1 cellular context compared by ENCODE assay signal in the genomic region with DNA sequence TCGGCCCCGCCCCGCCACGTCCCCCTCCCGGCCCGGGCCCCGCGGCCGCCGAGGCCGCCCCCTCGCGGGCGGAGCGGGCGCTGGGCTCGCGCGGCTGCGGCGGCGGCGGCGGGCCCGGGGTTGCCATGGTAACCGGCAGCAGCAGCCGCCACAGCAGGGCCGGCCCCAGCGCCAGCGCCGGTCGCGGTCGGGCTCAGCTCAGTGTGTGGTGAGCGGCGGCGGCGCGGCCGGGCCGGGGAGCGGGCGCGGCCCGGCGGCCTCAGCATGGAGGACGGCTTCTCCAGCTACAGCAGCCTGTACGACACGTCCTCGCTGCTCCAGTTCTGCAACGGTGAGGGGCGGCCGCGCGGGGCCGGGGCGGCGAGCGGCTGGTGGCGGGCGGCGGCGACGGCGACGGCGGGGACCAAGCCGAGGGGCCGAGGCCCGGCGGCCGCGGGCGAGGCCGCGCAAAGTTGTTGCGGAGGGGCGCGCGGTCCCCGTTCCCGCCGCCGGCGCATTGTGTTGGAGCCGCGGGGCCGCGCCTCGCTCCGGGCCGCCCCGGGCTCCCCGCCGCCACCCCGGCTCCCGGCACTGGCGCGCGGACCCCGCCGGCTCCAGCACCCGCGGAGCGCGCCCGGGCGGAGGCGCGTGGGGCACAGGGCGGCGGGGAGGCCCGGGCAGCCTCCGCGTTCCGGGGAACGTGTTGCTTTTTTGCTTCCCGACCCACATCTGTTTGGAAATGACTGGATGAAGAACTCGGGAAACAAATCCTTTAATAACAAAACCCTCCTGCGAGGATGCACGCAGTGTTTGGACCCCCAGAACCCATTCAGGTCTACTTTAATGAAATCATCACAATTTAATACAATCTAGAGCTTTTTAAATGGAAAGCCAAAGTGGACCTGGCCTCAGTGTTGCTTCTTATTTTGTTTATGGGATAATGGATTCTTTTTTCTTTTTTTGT.
TF ChIP-seq lines count a peak whose summit lies in the region.

A gene with protein sequence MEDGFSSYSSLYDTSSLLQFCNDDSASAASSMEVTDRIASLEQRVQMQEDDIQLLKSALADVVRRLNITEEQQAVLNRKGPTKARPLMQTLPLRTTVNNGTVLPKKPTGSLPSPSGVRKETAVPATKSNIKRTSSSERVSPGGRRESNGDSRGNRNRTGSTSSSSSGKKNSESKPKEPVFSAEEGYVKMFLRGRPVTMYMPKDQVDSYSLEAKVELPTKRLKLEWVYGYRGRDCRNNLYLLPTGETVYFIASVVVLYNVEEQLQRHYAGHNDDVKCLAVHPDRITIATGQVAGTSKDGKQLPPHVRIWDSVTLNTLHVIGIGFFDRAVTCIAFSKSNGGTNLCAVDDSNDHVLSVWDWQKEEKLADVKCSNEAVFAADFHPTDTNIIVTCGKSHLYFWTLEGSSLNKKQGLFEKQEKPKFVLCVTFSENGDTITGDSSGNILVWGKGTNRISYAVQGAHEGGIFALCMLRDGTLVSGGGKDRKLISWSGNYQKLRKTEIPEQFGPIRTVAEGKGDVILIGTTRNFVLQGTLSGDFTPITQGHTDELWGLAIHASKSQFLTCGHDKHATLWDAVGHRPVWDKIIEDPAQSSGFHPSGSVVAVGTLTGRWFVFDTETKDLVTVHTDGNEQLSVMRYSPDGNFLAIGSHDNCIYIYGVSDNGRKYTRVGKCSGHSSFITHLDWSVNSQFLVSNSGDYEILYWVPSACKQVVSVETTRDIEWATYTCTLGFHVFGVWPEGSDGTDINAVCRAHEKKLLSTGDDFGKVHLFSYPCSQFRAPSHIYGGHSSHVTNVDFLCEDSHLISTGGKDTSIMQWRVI (plus strand): TSS at position 201 of the 943 bp plus-strand sequence. CDS start 64 bp downstream, at position 265.

TF ChIP-seq in K562, 482 proteins besides CTCF, POLR2A, EP300 and RAD21 (continued from another document):
- TF ChIP-seq, protein P1, sequence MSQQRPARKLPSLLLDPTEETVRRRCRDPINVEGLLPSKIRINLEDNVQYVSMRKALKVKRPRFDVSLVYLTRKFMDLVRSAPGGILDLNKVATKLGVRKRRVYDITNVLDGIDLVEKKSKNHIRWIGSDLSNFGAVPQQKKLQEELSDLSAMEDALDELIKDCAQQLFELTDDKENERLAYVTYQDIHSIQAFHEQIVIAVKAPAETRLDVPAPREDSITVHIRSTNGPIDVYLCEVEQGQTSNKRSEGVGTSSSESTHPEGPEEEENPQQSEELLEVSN (IDR thresholded peaks at IDR 0.05; ENCODE audit: borderline replicate concordance in 1 of 2, extremely low read depth in 1 of 2, insufficient read depth in 1 of 2, insufficient read length in 1 of 2, low read depth in 1 of 2, low read length in 1 of 2, poor library complexity in 1 of 2, severe bottlenecking in 1 of 2): peak in 1 of 2 experiments; percentile 42
- TF ChIP-seq, protein P2, sequence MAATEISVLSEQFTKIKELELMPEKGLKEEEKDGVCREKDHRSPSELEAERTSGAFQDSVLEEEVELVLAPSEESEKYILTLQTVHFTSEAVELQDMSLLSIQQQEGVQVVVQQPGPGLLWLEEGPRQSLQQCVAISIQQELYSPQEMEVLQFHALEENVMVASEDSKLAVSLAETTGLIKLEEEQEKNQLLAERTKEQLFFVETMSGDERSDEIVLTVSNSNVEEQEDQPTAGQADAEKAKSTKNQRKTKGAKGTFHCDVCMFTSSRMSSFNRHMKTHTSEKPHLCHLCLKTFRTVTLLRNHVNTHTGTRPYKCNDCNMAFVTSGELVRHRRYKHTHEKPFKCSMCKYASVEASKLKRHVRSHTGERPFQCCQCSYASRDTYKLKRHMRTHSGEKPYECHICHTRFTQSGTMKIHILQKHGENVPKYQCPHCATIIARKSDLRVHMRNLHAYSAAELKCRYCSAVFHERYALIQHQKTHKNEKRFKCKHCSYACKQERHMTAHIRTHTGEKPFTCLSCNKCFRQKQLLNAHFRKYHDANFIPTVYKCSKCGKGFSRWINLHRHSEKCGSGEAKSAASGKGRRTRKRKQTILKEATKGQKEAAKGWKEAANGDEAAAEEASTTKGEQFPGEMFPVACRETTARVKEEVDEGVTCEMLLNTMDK (IDR thresholded peaks at IDR 0.05; ENCODE audit: borderline replicate concordance, insufficient read depth, low read depth, low read length, poor library complexity, severe bottlenecking): peak; percentile 94
- TF ChIP-seq MCM2 (IDR thresholded peaks at IDR 0.05; ENCODE audit: low read depth): no peak
- TF ChIP-seq CTBP1 (IDR thresholded peaks at IDR 0.05; ENCODE audit: borderline replicate concordance): peak; percentile 43; the same call in 1 of the 2 replicates
- TF ChIP-seq CCNT2 (IDR thresholded peaks at IDR 0.05; ENCODE audit: borderline replicate concordance, extremely low read depth, insufficient read length, low read depth, low read length): peak; percentile 31
- TF ChIP-seq RB1 (IDR thresholded peaks at IDR 0.05; ENCODE audit: low read depth): peak; percentile 38; the same call in 1 of the 2 replicates
- TF ChIP-seq, protein P3, sequence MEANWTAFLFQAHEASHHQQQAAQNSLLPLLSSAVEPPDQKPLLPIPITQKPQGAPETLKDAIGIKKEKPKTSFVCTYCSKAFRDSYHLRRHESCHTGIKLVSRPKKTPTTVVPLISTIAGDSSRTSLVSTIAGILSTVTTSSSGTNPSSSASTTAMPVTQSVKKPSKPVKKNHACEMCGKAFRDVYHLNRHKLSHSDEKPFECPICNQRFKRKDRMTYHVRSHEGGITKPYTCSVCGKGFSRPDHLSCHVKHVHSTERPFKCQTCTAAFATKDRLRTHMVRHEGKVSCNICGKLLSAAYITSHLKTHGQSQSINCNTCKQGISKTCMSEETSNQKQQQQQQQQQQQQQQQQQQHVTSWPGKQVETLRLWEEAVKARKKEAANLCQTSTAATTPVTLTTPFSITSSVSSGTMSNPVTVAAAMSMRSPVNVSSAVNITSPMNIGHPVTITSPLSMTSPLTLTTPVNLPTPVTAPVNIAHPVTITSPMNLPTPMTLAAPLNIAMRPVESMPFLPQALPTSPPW (CRISPR knock-in tag; IDR thresholded peaks at IDR 0.05): peak; percentile 78
- TF ChIP-seq, protein P4, sequence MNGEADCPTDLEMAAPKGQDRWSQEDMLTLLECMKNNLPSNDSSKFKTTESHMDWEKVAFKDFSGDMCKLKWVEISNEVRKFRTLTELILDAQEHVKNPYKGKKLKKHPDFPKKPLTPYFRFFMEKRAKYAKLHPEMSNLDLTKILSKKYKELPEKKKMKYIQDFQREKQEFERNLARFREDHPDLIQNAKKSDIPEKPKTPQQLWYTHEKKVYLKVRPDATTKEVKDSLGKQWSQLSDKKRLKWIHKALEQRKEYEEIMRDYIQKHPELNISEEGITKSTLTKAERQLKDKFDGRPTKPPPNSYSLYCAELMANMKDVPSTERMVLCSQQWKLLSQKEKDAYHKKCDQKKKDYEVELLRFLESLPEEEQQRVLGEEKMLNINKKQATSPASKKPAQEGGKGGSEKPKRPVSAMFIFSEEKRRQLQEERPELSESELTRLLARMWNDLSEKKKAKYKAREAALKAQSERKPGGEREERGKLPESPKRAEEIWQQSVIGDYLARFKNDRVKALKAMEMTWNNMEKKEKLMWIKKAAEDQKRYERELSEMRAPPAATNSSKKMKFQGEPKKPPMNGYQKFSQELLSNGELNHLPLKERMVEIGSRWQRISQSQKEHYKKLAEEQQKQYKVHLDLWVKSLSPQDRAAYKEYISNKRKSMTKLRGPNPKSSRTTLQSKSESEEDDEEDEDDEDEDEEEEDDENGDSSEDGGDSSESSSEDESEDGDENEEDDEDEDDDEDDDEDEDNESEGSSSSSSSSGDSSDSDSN (IDR thresholded peaks at IDR 0.05; ENCODE audit: borderline replicate concordance in 1 of 2, low read depth in 2 of 2, low read length in 2 of 2): peak in 1 of 2 experiments; percentile 72; a peak in 1 of 4 replicates
